20 cellular contexts compared by ENCODE assay signal in genomic region chr13:48297131-48297786, GRCh38.
"Had no signal": no experiment of that assay in that cellular context is flagged by ENCODE, and none has a peak within 500 bp of the region (broad histone marks: within the 10 kb centered on the region; RNA-seq: fewer than 3 reads in every experiment).

No MANE protein-coding gene starts in this region.

- H3K27ac Mint-ChIP-seq: activated CD8-positive, alpha-beta T cell treated with anti-CD3 and anti-CD28 coated beads for 36 hours; activated naive CD8-positive, alpha-beta T cell treated with anti-CD3 and anti-CD28 coated beads, Interleukin-2, amount 10 ng/mL, durations not matched to agents 7 days and 5 days; activated T-cell treated with anti-CD3 and anti-CD28 coated beads, Interleukin-2, amount 50 U/mL, for 72 hours had no signal

- H3K27me3 ChIP-seq: adrenal gland, colonic mucosa, Peyer's patch, SJSA1 had no signal

- H3K4me3 Mint-ChIP-seq: activated CD8-positive, alpha-beta T cell treated with anti-CD3 and anti-CD28 coated beads for 36 hours; activated naive CD8-positive, alpha-beta T cell treated with anti-CD3 and anti-CD28 coated beads, Interleukin-2, amount 10 ng/mL, durations not matched to agents 7 days and 5 days; activated T-cell treated with anti-CD3 and anti-CD28 coated beads, Interleukin-2, amount 50 U/mL, for 72 hours had no signal

- DNase-seq: activated CD4-positive, alpha-beta T cell treated with anti-CD3 and anti-CD28 coated beads for 4 hours; activated CD8-positive, alpha-beta memory T cell treated with anti-CD3 and anti-CD28 coated beads, Interleukin-2, amount 50 U/mL, for 4 hours; activated CD8-positive, alpha-beta T cell treated with anti-CD3 and anti-CD28 coated beads for 36 hours; activated naive CD4-positive, alpha-beta T cell treated with anti-CD3 and anti-CD28 coated beads, Interleukin-2, amount 50 U/mL, for 16 hours; activated naive CD8-positive, alpha-beta T cell treated with anti-CD3 and anti-CD28 coated beads, Interleukin-2, amount 10 ng/mL, durations not matched to agents 7 days and 5 days; activated T-cell treated with anti-CD3 and anti-CD28 coated beads, Interleukin-2, amount 50 U/mL, for 72 hours; adrenal gland; anterior cingulate cortex; colonic mucosa; NCI-H1092; NCI-H1417; NCI-H1694; NCI-H2029 treated with DMSO at 0.1 percent for 48 hours; NCI-H526; Peyer's patch; Right ventricle myocardium superior; SW 1271 had no signal

- H3K36me3 ChIP-seq: adrenal gland, colonic mucosa, Peyer's patch, SJSA1 had no signal

- ATAC-seq: activated CD4-positive, CD25-positive, alpha-beta regulatory T cell treated with anti-CD3 and anti-CD28 coated beads, Interleukin-2, amount 50 U/mL, for 24 hours; activated CD8-positive, alpha-beta T cell treated with anti-CD3 and anti-CD28 coated beads for 36 hours; activated T-cell treated with anti-CD3 and anti-CD28 coated beads, Interleukin-2, amount 50 U/mL, for 72 hours; SK-N-SH treated with all-trans-retinoic acid at 6 μM for 48 hours had no signal

- H3K27me3 Mint-ChIP-seq: activated CD8-positive, alpha-beta T cell treated with anti-CD3 and anti-CD28 coated beads for 36 hours; activated naive CD8-positive, alpha-beta T cell treated with anti-CD3 and anti-CD28 coated beads, Interleukin-2, amount 10 ng/mL, durations not matched to agents 7 days and 5 days had no signal

- H3K4me1 ChIP-seq: adrenal gland, colonic mucosa, Peyer's patch had no signal

- H3K4me3 ChIP-seq: adrenal gland, colonic mucosa, Peyer's patch, SJSA1 had no signal

- H3K9me3 ChIP-seq: adrenal gland, colonic mucosa, Peyer's patch, SJSA1 had no signal

- H3K9me3 Mint-ChIP-seq: activated CD8-positive, alpha-beta T cell treated with anti-CD3 and anti-CD28 coated beads for 36 hours; activated naive CD8-positive, alpha-beta T cell treated with anti-CD3 and anti-CD28 coated beads, Interleukin-2, amount 10 ng/mL, durations not matched to agents 7 days and 5 days; activated T-cell treated with anti-CD3 and anti-CD28 coated beads, Interleukin-2, amount 50 U/mL, for 72 hours had no signal
